Comparison of ENCODE assay signal across 1 cellular context in genomic region chr2:201151127-201152074, GRCh38.
TF ChIP-seq lines count a peak whose summit lies in the region.

No MANE protein-coding gene starts in this region.

TF ChIP-seq in HCT116, 20 proteins besides CTCF, POLR2A, EP300 and RAD21 (continued from another document):
- no peak; the same call in 1 of the 2 replicates for TF ChIP-seq EGR1 (IDR thresholded peaks at IDR 0.05; ENCODE audit: low read depth)
- TF ChIP-seq ELF1 (IDR thresholded peaks at IDR 0.05; ENCODE audit: borderline replicate concordance, low read depth) = no peak
- no peak for TF ChIP-seq TCF7L2 (IDR thresholded peaks at IDR 0.05; ENCODE audit: borderline replicate concordance, extremely low read depth, insufficient read depth, insufficient read length)
- TF ChIP-seq SIN3A (IDR thresholded peaks at IDR 0.05; ENCODE audit: low read depth) = peak; percentile 74
- TF ChIP-seq REST (IDR thresholded peaks at IDR 0.05; ENCODE audit: low read depth) = no peak
- TF ChIP-seq CEBPB (IDR thresholded peaks at IDR 0.05; ENCODE audit: low read depth) = peak; percentile 76
- TF ChIP-seq YY1 (IDR thresholded peaks at IDR 0.05; ENCODE audit: extremely low read depth, insufficient replicate concordance, low read depth, low read length) = no peak
